In the genomic region with DNA sequence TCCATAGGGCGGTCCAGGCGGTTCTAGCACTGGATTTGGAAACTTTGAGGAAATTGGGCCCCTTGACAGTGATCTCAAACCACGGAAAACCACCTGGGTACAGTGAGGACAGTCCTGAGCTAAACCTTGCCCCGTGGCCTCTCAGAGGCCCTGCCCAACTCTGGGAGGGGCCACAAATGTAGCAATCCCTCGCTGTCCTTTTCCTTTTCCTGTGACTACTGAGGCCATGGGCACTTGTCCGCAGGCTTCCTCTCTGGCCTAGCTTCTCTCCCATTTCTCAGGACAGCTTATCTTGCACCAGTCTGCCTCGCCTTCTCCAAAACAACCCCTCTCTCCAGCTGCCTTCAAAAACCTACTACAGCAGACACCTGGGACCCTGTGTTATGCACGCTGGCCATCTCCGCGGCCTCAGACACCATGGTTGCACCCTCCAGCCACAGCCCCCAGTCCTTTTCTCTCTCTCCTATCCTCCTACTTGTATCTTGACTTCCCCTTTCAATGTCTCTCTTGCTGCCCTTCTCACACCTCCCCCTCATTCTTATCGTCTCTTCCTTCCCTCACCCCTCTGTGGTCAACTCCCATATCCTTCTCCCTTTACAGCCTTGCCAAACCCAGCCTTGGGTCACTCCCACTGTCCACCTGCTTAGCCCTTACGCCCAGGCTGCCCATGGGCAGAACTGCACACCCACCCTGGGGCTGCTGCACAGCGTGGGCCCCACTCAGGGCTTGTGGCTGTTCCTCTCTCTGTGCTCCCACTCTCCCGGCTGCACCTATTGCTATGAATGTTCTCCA, we compare ENCODE assay signal across 1 cellular context.
TF ChIP-seq lines count a peak whose summit lies in the region.

No MANE protein-coding gene starts in this region.

TF ChIP-seq in K562, 482 proteins besides CTCF, POLR2A, EP300 and RAD21 (continued from another document and continues in another):
- TF ChIP-seq, protein P1, sequence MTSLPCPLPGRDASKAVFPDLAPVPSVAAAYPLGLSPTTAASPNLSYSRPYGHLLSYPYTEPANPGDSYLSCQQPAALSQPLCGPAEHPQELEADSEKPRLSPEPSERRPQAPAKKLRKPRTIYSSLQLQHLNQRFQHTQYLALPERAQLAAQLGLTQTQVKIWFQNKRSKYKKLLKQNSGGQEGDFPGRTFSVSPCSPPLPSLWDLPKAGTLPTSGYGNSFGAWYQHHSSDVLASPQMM (CRISPR knock-in tag; IDR thresholded peaks at IDR 0.05): no peak
- TF ChIP-seq, protein P2, sequence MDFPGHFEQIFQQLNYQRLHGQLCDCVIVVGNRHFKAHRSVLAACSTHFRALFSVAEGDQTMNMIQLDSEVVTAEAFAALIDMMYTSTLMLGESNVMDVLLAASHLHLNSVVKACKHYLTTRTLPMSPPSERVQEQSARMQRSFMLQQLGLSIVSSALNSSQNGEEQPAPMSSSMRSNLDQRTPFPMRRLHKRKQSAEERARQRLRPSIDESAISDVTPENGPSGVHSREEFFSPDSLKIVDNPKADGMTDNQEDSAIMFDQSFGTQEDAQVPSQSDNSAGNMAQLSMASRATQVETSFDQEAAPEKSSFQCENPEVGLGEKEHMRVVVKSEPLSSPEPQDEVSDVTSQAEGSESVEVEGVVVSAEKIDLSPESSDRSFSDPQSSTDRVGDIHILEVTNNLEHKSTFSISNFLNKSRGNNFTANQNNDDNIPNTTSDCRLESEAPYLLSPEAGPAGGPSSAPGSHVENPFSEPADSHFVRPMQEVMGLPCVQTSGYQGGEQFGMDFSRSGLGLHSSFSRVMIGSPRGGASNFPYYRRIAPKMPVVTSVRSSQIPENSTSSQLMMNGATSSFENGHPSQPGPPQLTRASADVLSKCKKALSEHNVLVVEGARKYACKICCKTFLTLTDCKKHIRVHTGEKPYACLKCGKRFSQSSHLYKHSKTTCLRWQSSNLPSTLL (IDR thresholded peaks at IDR 0.05): no peak
- TF ChIP-seq, protein P3, sequence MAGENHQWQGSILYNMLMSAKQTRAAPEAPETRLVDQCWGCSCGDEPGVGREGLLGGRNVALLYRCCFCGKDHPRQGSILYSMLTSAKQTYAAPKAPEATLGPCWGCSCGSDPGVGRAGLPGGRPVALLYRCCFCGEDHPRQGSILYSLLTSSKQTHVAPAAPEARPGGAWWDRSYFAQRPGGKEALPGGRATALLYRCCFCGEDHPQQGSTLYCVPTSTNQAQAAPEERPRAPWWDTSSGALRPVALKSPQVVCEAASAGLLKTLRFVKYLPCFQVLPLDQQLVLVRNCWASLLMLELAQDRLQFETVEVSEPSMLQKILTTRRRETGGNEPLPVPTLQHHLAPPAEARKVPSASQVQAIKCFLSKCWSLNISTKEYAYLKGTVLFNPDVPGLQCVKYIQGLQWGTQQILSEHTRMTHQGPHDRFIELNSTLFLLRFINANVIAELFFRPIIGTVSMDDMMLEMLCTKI (IDR thresholded peaks at IDR 0.05; ENCODE audit: partially characterized antibody): no peak
- TF ChIP-seq JUND (IDR thresholded peaks at IDR 0.05; ENCODE audit: borderline replicate concordance, low read depth, low read length) (peak; percentile 49; the same call in 1 of the 2 replicates), JUND (tag; IDR thresholded peaks at IDR 0.05; ENCODE audit: borderline replicate concordance, low read depth, low read length) (peak; percentile 61; the same call in 1 of the 3 replicates), NUFIP1 (IDR thresholded peaks at IDR 0.05; ENCODE audit: partially characterized antibody) (peak; percentile 33), BHLHE40 (IDR thresholded peaks at IDR 0.05; ENCODE audit: low read length) (peak; percentile 64; the same call in 1 of the 2 replicates), ZNF274 (IDR thresholded peaks at IDR 0.05; ENCODE audit: borderline replicate concordance, low read depth, low read length) (no peak), PHB (CRISPR knock-in tag; IDR thresholded peaks at IDR 0.05) (no peak), BMI1 (IDR thresholded peaks at IDR 0.05; ENCODE audit: low read length) (no peak), ZNF354B (CRISPR knock-in tag; IDR thresholded peaks at IDR 0.05) (no peak), ZNF165 (CRISPR knock-in tag; IDR thresholded peaks at IDR 0.05; ENCODE audit: borderline replicate concordance) (no peak), ZNF436 (CRISPR knock-in tag; IDR thresholded peaks at IDR 0.05) (no peak), CEBPB (tag; IDR thresholded peaks at IDR 0.05) (peak; percentile 58), MYBL2 (IDR thresholded peaks at IDR 0.05; ENCODE audit: low read depth) (no peak), MYBL2 (CRISPR knock-in tag; IDR thresholded peaks at IDR 0.05; ENCODE audit: borderline replicate concordance) (no peak), MAFK (IDR thresholded peaks at IDR 0.05; ENCODE audit: low read length) (no peak), MTA3 (IDR thresholded peaks at IDR 0.05; ENCODE audit: borderline replicate concordance) (no peak; the same call in 1 of the 2 replicates), SRSF1 (IDR thresholded peaks at IDR 0.05; ENCODE audit: low read depth, low read length) (no peak), RBM14 (IDR thresholded peaks at IDR 0.05; ENCODE audit: borderline replicate concordance, insufficient read depth, low read depth, low read length) (no peak), ILF3 (IDR thresholded peaks at IDR 0.05; ENCODE audit: borderline replicate concordance) (no peak), HIVEP1 (CRISPR knock-in tag; IDR thresholded peaks at IDR 0.05) (no peak), PHTF2 (CRISPR knock-in tag; IDR thresholded peaks at IDR 0.05) (no peak), ZNF644 (tag; IDR thresholded peaks at IDR 0.05; ENCODE audit: low read depth) (0 out of 2 replicates have a peak, but pooled peaks have one; percentile 10), ZEB2 (IDR thresholded peaks at IDR 0.05) (peak; percentile 92), MCM5 (IDR thresholded peaks at IDR 0.05; ENCODE audit: low read depth) (no peak), STAT5B (CRISPR knock-in tag; IDR thresholded peaks at IDR 0.05) (no peak), ZNF121 (CRISPR knock-in tag; conservative IDR thresholded peaks at IDR 0.05) (no peak), MED1 (CRISPR knock-in tag; IDR thresholded peaks at IDR 0.05; ENCODE audit: borderline replicate concordance) (no peak), CSDE1 (IDR thresholded peaks at IDR 0.05) (no peak)
- TF ChIP-seq, protein P4, sequence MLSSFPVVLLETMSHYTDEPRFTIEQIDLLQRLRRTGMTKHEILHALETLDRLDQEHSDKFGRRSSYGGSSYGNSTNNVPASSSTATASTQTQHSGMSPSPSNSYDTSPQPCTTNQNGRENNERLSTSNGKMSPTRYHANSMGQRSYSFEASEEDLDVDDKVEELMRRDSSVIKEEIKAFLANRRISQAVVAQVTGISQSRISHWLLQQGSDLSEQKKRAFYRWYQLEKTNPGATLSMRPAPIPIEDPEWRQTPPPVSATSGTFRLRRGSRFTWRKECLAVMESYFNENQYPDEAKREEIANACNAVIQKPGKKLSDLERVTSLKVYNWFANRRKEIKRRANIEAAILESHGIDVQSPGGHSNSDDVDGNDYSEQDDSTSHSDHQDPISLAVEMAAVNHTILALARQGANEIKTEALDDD (IDR thresholded peaks at IDR 0.05): no peak
- TF ChIP-seq, protein P5, sequence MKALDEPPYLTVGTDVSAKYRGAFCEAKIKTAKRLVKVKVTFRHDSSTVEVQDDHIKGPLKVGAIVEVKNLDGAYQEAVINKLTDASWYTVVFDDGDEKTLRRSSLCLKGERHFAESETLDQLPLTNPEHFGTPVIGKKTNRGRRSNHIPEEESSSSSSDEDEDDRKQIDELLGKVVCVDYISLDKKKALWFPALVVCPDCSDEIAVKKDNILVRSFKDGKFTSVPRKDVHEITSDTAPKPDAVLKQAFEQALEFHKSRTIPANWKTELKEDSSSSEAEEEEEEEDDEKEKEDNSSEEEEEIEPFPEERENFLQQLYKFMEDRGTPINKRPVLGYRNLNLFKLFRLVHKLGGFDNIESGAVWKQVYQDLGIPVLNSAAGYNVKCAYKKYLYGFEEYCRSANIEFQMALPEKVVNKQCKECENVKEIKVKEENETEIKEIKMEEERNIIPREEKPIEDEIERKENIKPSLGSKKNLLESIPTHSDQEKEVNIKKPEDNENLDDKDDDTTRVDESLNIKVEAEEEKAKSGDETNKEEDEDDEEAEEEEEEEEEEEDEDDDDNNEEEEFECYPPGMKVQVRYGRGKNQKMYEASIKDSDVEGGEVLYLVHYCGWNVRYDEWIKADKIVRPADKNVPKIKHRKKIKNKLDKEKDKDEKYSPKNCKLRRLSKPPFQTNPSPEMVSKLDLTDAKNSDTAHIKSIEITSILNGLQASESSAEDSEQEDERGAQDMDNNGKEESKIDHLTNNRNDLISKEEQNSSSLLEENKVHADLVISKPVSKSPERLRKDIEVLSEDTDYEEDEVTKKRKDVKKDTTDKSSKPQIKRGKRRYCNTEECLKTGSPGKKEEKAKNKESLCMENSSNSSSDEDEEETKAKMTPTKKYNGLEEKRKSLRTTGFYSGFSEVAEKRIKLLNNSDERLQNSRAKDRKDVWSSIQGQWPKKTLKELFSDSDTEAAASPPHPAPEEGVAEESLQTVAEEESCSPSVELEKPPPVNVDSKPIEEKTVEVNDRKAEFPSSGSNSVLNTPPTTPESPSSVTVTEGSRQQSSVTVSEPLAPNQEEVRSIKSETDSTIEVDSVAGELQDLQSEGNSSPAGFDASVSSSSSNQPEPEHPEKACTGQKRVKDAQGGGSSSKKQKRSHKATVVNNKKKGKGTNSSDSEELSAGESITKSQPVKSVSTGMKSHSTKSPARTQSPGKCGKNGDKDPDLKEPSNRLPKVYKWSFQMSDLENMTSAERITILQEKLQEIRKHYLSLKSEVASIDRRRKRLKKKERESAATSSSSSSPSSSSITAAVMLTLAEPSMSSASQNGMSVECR (CRISPR knock-in tag; IDR thresholded peaks at IDR 0.05): no peak
- TF ChIP-seq, protein P6, sequence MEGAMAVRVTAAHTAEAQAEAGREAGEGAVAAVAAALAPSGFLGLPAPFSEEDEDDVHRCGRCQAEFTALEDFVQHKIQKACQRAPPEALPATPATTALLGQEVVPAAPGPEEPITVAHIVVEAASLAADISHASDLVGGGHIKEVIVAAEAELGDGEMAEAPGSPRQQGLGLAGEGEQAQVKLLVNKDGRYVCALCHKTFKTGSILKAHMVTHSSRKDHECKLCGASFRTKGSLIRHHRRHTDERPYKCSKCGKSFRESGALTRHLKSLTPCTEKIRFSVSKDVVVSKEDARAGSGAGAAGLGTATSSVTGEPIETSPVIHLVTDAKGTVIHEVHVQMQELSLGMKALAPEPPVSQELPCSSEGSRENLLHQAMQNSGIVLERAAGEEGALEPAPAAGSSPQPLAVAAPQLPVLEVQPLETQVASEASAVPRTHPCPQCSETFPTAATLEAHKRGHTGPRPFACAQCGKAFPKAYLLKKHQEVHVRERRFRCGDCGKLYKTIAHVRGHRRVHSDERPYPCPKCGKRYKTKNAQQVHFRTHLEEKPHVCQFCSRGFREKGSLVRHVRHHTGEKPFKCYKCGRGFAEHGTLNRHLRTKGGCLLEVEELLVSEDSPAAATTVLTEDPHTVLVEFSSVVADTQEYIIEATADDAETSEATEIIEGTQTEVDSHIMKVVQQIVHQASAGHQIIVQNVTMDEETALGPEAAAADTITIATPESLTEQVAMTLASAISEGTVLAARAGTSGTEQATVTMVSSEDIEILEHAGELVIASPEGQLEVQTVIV (CRISPR knock-in tag; IDR thresholded peaks at IDR 0.05; ENCODE audit: borderline replicate concordance): no peak
- TF ChIP-seq, protein P7, sequence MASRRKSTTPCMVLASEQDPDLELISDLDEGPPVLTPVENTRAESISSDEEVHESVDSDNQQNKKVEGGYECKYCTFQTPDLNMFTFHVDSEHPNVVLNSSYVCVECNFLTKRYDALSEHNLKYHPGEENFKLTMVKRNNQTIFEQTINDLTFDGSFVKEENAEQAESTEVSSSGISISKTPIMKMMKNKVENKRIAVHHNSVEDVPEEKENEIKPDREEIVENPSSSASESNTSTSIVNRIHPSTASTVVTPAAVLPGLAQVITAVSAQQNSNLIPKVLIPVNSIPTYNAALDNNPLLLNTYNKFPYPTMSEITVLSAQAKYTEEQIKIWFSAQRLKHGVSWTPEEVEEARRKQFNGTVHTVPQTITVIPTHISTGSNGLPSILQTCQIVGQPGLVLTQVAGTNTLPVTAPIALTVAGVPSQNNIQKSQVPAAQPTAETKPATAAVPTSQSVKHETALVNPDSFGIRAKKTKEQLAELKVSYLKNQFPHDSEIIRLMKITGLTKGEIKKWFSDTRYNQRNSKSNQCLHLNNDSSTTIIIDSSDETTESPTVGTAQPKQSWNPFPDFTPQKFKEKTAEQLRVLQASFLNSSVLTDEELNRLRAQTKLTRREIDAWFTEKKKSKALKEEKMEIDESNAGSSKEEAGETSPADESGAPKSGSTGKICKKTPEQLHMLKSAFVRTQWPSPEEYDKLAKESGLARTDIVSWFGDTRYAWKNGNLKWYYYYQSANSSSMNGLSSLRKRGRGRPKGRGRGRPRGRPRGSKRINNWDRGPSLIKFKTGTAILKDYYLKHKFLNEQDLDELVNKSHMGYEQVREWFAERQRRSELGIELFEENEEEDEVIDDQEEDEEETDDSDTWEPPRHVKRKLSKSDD (conservative IDR thresholded peaks at IDR 0.05; ENCODE audit: low read length): no peak
- TF ChIP-seq, protein P8, sequence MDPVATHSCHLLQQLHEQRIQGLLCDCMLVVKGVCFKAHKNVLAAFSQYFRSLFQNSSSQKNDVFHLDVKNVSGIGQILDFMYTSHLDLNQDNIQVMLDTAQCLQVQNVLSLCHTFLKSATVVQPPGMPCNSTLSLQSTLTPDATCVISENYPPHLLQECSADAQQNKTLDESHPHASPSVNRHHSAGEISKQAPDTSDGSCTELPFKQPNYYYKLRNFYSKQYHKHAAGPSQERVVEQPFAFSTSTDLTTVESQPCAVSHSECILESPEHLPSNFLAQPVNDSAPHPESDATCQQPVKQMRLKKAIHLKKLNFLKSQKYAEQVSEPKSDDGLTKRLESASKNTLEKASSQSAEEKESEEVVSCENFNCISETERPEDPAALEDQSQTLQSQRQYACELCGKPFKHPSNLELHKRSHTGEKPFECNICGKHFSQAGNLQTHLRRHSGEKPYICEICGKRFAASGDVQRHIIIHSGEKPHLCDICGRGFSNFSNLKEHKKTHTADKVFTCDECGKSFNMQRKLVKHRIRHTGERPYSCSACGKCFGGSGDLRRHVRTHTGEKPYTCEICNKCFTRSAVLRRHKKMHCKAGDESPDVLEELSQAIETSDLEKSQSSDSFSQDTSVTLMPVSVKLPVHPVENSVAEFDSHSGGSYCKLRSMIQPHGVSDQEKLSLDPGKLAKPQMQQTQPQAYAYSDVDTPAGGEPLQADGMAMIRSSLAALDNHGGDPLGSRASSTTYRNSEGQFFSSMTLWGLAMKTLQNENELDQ (CRISPR knock-in tag; IDR thresholded peaks at IDR 0.05; ENCODE audit: borderline replicate concordance): no peak
- TF ChIP-seq, protein P9, sequence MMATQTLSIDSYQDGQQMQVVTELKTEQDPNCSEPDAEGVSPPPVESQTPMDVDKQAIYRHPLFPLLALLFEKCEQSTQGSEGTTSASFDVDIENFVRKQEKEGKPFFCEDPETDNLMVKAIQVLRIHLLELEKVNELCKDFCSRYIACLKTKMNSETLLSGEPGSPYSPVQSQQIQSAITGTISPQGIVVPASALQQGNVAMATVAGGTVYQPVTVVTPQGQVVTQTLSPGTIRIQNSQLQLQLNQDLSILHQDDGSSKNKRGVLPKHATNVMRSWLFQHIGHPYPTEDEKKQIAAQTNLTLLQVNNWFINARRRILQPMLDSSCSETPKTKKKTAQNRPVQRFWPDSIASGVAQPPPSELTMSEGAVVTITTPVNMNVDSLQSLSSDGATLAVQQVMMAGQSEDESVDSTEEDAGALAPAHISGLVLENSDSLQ (IDR thresholded peaks at IDR 0.05): peak; percentile 65
- TF ChIP-seq, protein P10, sequence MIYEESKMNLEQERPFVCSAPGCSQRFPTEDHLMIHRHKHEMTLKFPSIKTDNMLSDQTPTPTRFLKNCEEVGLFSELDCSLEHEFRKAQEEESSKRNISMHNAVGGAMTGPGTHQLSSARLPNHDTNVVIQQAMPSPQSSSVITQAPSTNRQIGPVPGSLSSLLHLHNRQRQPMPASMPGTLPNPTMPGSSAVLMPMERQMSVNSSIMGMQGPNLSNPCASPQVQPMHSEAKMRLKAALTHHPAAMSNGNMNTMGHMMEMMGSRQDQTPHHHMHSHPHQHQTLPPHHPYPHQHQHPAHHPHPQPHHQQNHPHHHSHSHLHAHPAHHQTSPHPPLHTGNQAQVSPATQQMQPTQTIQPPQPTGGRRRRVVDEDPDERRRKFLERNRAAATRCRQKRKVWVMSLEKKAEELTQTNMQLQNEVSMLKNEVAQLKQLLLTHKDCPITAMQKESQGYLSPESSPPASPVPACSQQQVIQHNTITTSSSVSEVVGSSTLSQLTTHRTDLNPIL (CRISPR knock-in tag; IDR thresholded peaks at IDR 0.05): no peak
